ENCODE assay signal across 9 cellular contexts in the genomic region with DNA sequence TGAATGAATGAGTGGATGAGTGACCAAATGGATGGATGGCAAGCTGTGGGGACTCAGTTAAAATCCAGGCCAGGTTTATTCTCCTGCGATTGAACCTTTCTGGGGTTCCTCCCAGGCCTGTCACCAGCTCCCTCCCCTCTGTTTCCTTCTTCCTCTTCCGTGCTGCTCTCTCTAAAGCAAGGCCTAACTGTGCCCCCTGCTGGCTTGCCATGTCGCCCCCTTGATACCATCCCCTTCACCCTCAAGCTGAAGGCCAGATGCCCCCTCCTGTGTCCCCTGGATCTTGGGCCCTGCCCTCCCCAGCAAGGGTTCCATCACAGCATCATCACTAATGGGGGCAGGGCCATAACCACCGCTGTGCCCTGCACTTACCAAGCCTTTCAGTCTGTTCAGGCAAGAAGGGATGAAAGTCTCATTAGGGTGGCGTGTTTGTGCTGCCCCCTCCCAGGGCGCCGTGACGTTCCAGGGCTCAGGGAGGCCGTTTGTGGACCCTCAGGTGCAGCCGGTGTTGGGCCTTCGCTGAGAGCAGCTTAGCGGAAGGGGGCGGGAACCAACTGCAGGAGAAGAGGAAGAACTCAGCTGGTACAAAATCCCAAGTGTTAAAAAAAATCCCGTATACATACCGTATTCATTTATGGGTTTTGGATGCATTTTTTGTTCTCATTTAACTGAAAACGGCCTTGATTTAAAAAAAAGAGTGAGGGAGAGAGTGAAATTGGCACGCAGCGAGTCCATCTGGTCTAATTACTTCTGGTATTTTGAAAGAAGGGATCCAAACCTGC.
DNase-seq lines count a peak whose midpoint lies in the region; ATAC-seq and TF ChIP-seq lines count a peak whose summit lies in the region.
"Had no signal": no experiment of that assay in that cellular context is flagged by ENCODE, and none has a peak within 500 bp of the region (broad histone marks: within the 10 kb centered on the region; RNA-seq: fewer than 3 reads in every experiment).

No MANE protein-coding gene starts in this region.

- peak; percentile 85 for ATAC-seq in stimulated activated naive B cell treated with anti-CD40 and anti-IgM and Interleukin-4, amounts not matched to agents 10 μg/mL and 1 μg/mL and 100 μg/mL, for 72 hours (replicated peaks)
- no peak for ATAC-seq in GM18505 (IDR thresholded peaks at IDR 0.05; ENCODE audit: unreplicated experiment)

- H3K27ac Mint-ChIP-seq in stimulated activated naive B cell treated with anti-CD40 and anti-IgM and Interleukin-4, amounts not matched to agents 10 μg/mL and 1 μg/mL and 100 μg/mL, for 72 hours = peak overlapping the region; percentile 81

- peak overlapping the region; percentile 88 for H3K27ac ChIP-seq in cingulate gyrus (ENCODE audit: low read depth, low read length)

- peaks cover under 1% of the 10 kb centered on the region in 2 donors for H3K27me3 Mint-ChIP-seq in stimulated activated naive B cell treated with anti-CD40 and anti-IgM and Interleukin-4, amounts not matched to agents 10 μg/mL and 1 μg/mL and 100 μg/mL, for 72 hours

- TF ChIP-seq POLR2A in GM18505 (IDR thresholded peaks at IDR 0.05; ENCODE audit: borderline replicate concordance, extremely low read depth, insufficient read depth, insufficient read length) = no peak

- H3K4me1 Mint-ChIP-seq in stimulated activated naive B cell treated with anti-CD40 and anti-IgM and Interleukin-4, amounts not matched to agents 10 μg/mL and 1 μg/mL and 100 μg/mL, for 72 hours = peaks cover 11 to 17% of the 10 kb centered on the region in 2 donors

- peak; percentile 13 for DNase-seq in activated CD4-positive, alpha-beta T cell treated with anti-CD3 and anti-CD28 coated beads for 48 hours
- no peak for DNase-seq in activated CD4-positive, alpha-beta T cell treated with anti-CD3 and anti-CD28 coated beads, Interleukin-2, amount 50 U/mL, for 1 hour
- DNase-seq in NCI-H1105 treated with DMSO at 0.1 percent for 48 hours (lab: John Stamatoyannopoulos, UW) (peak; percentile 40), DMS114 treated with DMSO at 0.1 percent for 48 hours (lab: John Stamatoyannopoulos, UW; ENCODE audit: unreplicated experiment) (no peak)
- peak; percentile 14 for DNase-seq in stimulated activated naive B cell treated with anti-CD40 and anti-IgM and Interleukin-4, amounts not matched to agents 10 μg/mL and 1 μg/mL and 100 μg/mL, for 72 hours
- DNase-seq in NK-92 treated with Interleukin-12 subunit alpha and Interleukin-12 subunit beta, amount 100 ng/mL, for 24 hours (lab: John Stamatoyannopoulos, UW) = no peak
- DNase-seq: DMS79 treated with DMSO at 0.1 percent for 48 hours had no signal

- peak overlapping the region; percentile 72 to 81 for H3K4me3 Mint-ChIP-seq in stimulated activated naive B cell treated with anti-CD40 and anti-IgM and Interleukin-4, amounts not matched to agents 10 μg/mL and 1 μg/mL and 100 μg/mL, for 72 hours

- H3K36me3 Mint-ChIP-seq in stimulated activated naive B cell treated with anti-CD40 and anti-IgM and Interleukin-4, amounts not matched to agents 10 μg/mL and 1 μg/mL and 100 μg/mL, for 72 hours = no peaks in the 10 kb centered on the region

- H3K9me3 Mint-ChIP-seq in stimulated activated naive B cell treated with anti-CD40 and anti-IgM and Interleukin-4, amounts not matched to agents 10 μg/mL and 1 μg/mL and 100 μg/mL, for 72 hours = no peaks in the 10 kb centered on the region

Comparison
In these comparisons a context has a peak if more than half of its experiments do, and no peak if none do; other contexts are left out.
1. DNase-seq: peak in activated CD4-positive, alpha-beta T cell treated with anti-CD3 and anti-CD28 coated beads for 48 hours (single experiment), NCI-H1105 treated with DMSO at 0.1 percent for 48 hours (single experiment) and stimulated activated naive B cell treated with anti-CD40 and anti-IgM and Interleukin-4, amounts not matched to agents 10 μg/mL and 1 μg/mL and 100 μg/mL, for 72 hours (single experiment); none in activated CD4-positive, alpha-beta T cell treated with anti-CD3 and anti-CD28 coated beads, Interleukin-2, amount 50 U/mL, for 1 hour (single experiment), NK-92 treated with Interleukin-12 subunit alpha and Interleukin-12 subunit beta, amount 100 ng/mL, for 24 hours (single experiment) and DMS114 treated with DMSO at 0.1 percent for 48 hours (single experiment).